ENCODE assay signal across 25 cellular contexts in the genomic region with DNA sequence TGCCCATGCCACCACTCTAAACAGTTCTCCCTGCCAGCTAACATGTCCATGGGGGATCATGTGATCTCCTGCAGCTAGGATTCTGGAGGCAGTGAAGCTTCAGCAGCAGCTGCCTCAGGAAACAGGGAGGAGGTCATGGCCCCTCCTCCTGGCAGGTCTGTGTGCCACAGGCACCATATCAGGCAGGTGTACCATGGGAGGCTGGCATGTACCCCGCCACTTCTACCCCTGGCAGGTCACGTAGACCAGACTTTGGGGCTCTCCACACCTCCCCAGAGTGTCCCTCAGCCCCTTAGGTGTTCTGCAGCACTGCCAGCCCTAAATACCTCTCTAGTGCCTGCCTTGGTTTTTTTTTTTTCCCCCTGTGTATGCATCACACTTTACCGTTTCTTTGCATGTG.
"Had no signal": no experiment of that assay in that cellular context is flagged by ENCODE, and none has a peak within 500 bp of the region (broad histone marks: within the 10 kb centered on the region; RNA-seq: fewer than 3 reads in every experiment).

No MANE protein-coding gene starts in this region.

- ATAC-seq: stimulated activated effector memory CD8-positive, alpha-beta T cell treated with anti-CD3 and anti-CD28 coated beads, Interleukin-12 subunit alpha, Interleukin-12 subunit beta, amount 100 ng/mL, for 72 hours; stimulated activated memory B cell treated with anti-CD40 and anti-IgM and Interleukin-4, amounts not matched to agents 10 μg/mL and 1 μg/mL and 100 μg/mL, for 72 hours; stimulated activated naive B cell treated with anti-CD40 and anti-IgM and Interleukin-4, amounts not matched to agents 10 μg/mL and 1 μg/mL and 100 μg/mL, for 72 hours; stimulated activated naive CD8-positive, alpha-beta T cell treated with anti-CD3 and anti-CD28 coated beads, Interleukin-15, amount 100 ng/mL, for 72 hours; stimulated activated naive CD8-positive, alpha-beta T cell treated with anti-CD3 and anti-CD28 coated beads, Interleukin-15, Interleukin-2, amounts not matched to agents 100 U/mL and 50 U/mL, for 24 hours had no signal

- H3K27me3 ChIP-seq: stomach, suprapubic skin, testis, thyroid gland, tibial artery, tibial nerve, transverse colon, upper lobe of left lung, upper lobe of right lung, uterus, vagina had no signal

- H3K27ac ChIP-seq: stomach, suprapubic skin, testis, thoracic aorta, thyroid gland, tibial artery, tibial nerve, transverse colon, upper lobe of left lung, upper lobe of right lung, uterus, vagina had no signal

- H3K4me3 ChIP-seq: stomach, suprapubic skin, testis, thoracic aorta, thyroid gland, tibial artery, tibial nerve, transverse colon, upper lobe of left lung, upper lobe of right lung, uterus, vagina had no signal

- DNase-seq: stimulated activated CD4-positive, alpha-beta T cell treated with anti-CD3 and anti-CD28 coated beads, Interleukin-2, amount 100 ng/mL, for 48 hours; stimulated activated CD4-positive, alpha-beta T cell treated with anti-CD3 and anti-CD28 coated beads, Interleukin-4, amount 100 ng/mL, for 1 hour; stimulated activated CD4-positive, alpha-beta T cell treated with anti-CD3 and anti-CD28 coated beads, Interleukin-4, amount 100 ng/mL, for 24 hours; stimulated activated CD4-positive, alpha-beta T cell treated with anti-CD3 and anti-CD28 coated beads, Interleukin-4, amount 100 ng/mL, for 4 hours; stimulated activated CD8-positive, alpha-beta memory T cell treated with anti-CD3 and anti-CD28 coated beads, Interleukin-4, amount 100 ng/mL, for 48 hours; stimulated activated naive B cell treated with anti-CD40 and anti-IgM and Interleukin-4, amounts not matched to agents 10 μg/mL and 1 μg/mL and 100 μg/mL, for 72 hours; stimulated activated naive CD4-positive, alpha-beta T cell; stimulated activated naive CD4-positive, alpha-beta T cell treated with Interleukin-2 at 50 U/mL for 16 hours; stimulated activated naive CD8-positive, alpha-beta T cell treated with anti-CD3 and anti-CD28 coated beads, Interleukin-15, amount 100 ng/mL, for 72 hours; stimulated activated naive CD8-positive, alpha-beta T cell treated with anti-CD3 and anti-CD28 coated beads, Interleukin-15, Interleukin-2, amounts not matched to agents 100 U/mL and 50 U/mL, for 24 hours; stomach; substantia nigra; testis; thyroid gland; tibial artery; transverse colon; upper lobe of left lung; upper lobe of right lung; uterus had no signal

- H3K36me3 ChIP-seq: stomach, suprapubic skin, thoracic aorta, thyroid gland, tibial artery, tibial nerve, transverse colon, upper lobe of left lung, upper lobe of right lung, uterus, vagina had no signal

- H3K9me3 ChIP-seq: stomach, suprapubic skin, testis, thoracic aorta, thyroid gland, tibial artery, tibial nerve, transverse colon, upper lobe of left lung, upper lobe of right lung, uterus, vagina had no signal

- H3K4me1 ChIP-seq: stomach, suprapubic skin, testis, thyroid gland, tibial artery, tibial nerve, transverse colon, upper lobe of left lung, upper lobe of right lung, uterus, vagina had no signal
